8 cellular contexts compared by ENCODE assay signal in the genomic region with DNA sequence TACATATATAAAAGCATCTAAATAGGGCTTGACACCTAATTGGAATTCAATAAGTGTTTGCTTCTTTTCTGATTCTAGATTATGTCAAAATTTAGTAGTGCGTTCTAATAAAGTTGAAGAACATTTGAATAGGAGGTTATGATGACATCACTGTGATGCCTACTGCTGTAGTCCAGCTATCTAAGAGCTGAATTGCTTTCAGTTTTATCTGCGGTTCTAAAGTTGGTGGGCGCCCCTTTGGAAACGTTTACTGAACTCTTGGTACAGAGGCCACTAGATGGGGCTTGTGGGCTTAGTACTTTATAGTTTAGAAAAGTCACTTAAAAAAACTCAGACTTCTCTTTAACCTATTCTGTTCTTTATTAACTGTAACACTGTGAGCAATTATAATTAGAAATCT.
DNase-seq lines count a peak whose midpoint lies in the region; ATAC-seq and TF ChIP-seq lines count a peak whose summit lies in the region.

No MANE protein-coding gene starts in this region.

- H3K4me3 ChIP-seq in BE2C (ENCODE audit: low read depth, low read length) (peak overlapping the region; percentile 17; the same call in 1 of the 2 replicates), astrocyte of the spinal cord (ENCODE audit: low read depth, low read length) (no peak overlapping the region)

- H3K9me3 Mint-ChIP-seq in immature natural killer cell, result peaks cover 3 to 21% (median 5%) of the 10 kb centered on the region in 6 donors

- H3K4me1 Mint-ChIP-seq in immature natural killer cell, result no peaks in the 10 kb centered on the region

- TF ChIP-seq CTCF in BE2C (IDR thresholded peaks at IDR 0.05; ENCODE audit: low read depth, low read length) (peak; percentile 70), astrocyte of the spinal cord (IDR thresholded peaks at IDR 0.05; ENCODE audit: low read depth, low read length) (peak; percentile 64)

- H3K9me3 ChIP-seq in BE2C, result no peaks in the 10 kb centered on the region

- H3K27me3 Mint-ChIP-seq in immature natural killer cell (ENCODE audit: low read depth in 3 of 3), result peaks cover 0 to 2% (median 0%) of the 10 kb centered on the region in 3 donors

- no peaks in the 10 kb centered on the region; the same call in 1 of the 2 replicates for H3K4me1 ChIP-seq in BE2C

- no peaks in the 10 kb centered on the region for H3K36me3 Mint-ChIP-seq in immature natural killer cell

- no peak overlapping the region for H3K4me3 Mint-ChIP-seq in immature natural killer cell

- peak; percentile 57 for DNase-seq in BE2C
- peak; percentile 69 for DNase-seq in H4 (ENCODE audit: low spot score)
- peak; percentile 43 for DNase-seq in NCI-H2171 (lab: John Stamatoyannopoulos, UW)
- peak; percentile 82 for DNase-seq in astrocyte of the spinal cord (ENCODE audit: low read depth, low spot score)
- DNase-seq in myocyte (ENCODE audit: low read depth), result peak; percentile 5
- no peak for DNase-seq in immature natural killer cell

- in situ Hi-C loops in astrocyte of the spinal cord (cut with HindIII; ENCODE audit: low sequenced_read_pairs), result no loop called here

- no peaks in the 10 kb centered on the region for H3K27me3 ChIP-seq in BE2C

- ATAC-seq in HG03571 (IDR thresholded peaks at IDR 0.05; ENCODE audit: unreplicated experiment) (no peak), HG02938 (IDR thresholded peaks at IDR 0.05; ENCODE audit: unreplicated experiment) (no peak)

- no peaks in the 10 kb centered on the region for H3K36me3 ChIP-seq in BE2C

- no peak overlapping the region for H3K27ac Mint-ChIP-seq in immature natural killer cell

Comparison
In these comparisons a context has a peak if more than half of its experiments do, and no peak if none do; other contexts are left out.
1. DNase-seq: peak in BE2C (single experiment), H4 (single experiment), NCI-H2171 (single experiment), astrocyte of the spinal cord (single experiment) and myocyte (single experiment); none in immature natural killer cell (0 of 3).